Comparison of ENCODE assay signal across 19 cellular contexts in the genomic region with DNA sequence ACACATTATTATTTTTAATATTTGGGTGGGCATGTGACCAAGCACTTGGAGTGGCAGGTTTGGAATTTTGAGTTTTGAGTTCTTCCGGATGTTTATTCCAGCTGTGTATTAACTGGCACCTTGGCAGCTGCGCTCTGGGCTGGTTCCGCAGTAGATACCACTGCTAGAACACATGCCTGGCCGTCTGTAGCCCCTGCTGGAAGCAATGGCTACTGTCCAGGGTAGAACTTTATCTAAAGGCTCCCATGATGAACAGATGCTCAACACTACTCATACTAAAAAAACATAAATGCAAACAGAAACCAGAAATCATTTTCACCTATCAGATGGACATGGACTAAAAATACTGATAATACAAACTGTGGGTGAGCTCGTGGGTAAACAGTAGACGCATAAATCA.
"Had no signal": no experiment of that assay in that cellular context is flagged by ENCODE, and none has a peak within 500 bp of the region (broad histone marks: within the 10 kb centered on the region; RNA-seq: fewer than 3 reads in every experiment).

No MANE protein-coding gene starts in this region.

- H3K27ac ChIP-seq: neutrophil, transverse colon had no signal

- ATAC-seq: left colon; naive thymus-derived CD4-positive, alpha-beta T cell; T-helper 17 cell; WTC11 had no signal

- H3K27me3 ChIP-seq: neutrophil, transverse colon had no signal

- H3K4me1 ChIP-seq: transverse colon had no signal

- H3K9me3 ChIP-seq: neutrophil, transverse colon had no signal

- DNase-seq: activated CD4-positive, alpha-beta T cell treated with anti-CD3 and anti-CD28 coated beads for 48 hours; activated naive CD4-positive, alpha-beta T cell; activated naive CD8-positive, alpha-beta T cell treated with anti-CD3 and anti-CD28 coated beads, Interleukin-2, amount 10 ng/mL, durations not matched to agents 7 days and 5 days; cerebellar nuclear complex; effector memory CD4-positive, alpha-beta T cell; head of caudate nucleus; immature natural killer cell; left colon; naive thymus-derived CD4-positive, alpha-beta T cell; retina; stimulated activated CD4-positive, alpha-beta T cell treated with anti-CD3 and anti-CD28 coated beads, Interleukin-15, amount 100 ng/mL, for 24 hours; stimulated activated CD4-positive, alpha-beta T cell treated with anti-CD3 and anti-CD28 coated beads, Interleukin-4, amount 100 ng/mL, for 4 hours; stimulated activated CD8-positive, alpha-beta memory T cell treated with anti-CD3 and anti-CD28 coated beads, Interleukin-4, amount 100 ng/mL, for 48 hours; stimulated activated naive CD4-positive, alpha-beta T cell treated with Interleukin-2 at 50 U/mL for 16 hours; substantia nigra; T-helper 17 cell; transverse colon had no signal

- H3K4me3 ChIP-seq: transverse colon had no signal
